ENCODE assay signal across 14 cellular contexts in the genomic region with DNA sequence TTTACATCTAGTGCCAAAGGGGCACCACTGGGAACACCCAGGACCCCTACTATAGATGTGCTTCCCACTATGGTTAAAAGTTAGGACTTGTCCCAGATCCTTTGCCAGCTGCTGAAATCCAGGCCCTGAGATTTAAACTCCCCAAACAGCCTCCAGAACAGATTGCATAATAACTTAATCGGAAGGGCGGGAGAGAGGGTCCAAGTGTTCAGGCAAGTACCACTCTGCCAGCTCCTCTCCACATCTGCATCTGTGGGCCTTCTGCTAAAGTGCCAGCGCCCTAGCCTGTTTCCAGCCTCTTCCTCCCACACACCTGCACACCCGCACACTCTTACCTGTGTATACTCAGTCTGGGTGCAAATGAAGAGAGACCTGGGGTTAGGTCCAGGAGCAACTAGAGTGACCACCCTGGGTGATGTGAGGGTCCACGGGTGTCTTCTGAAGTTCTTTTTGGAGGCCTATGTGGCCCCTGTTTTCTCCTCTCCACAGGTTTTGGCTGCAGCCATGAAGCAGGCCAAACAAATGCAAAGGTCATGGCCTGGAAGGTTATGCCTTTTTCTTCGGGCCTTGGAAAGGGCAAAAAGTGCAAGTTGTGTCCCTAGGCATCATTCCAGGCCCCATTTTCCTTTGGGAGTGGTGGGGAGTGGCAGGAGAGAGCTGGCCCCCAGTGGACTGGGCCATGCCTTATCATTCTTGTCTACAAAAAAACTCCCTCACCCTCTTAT. TPM values are rescaled to one million over a fixed set of nuclear protein-coding genes. Genes with fewer than 3 reads are reported as not detected.
DNase-seq lines count a peak whose midpoint lies in the region; ATAC-seq and TF ChIP-seq lines count a peak whose summit lies in the region.
"Had no signal": no experiment of that assay in that cellular context is flagged by ENCODE, and none has a peak within 500 bp of the region (broad histone marks: within the 10 kb centered on the region; RNA-seq: fewer than 3 reads in every experiment).

No MANE protein-coding gene starts in this region.

- H3K4me1 ChIP-seq in transverse colon, result peaks cover 45 to 74% (median 52%) of the 10 kb centered on the region in 4 donors

- in situ Hi-C loops in transverse colon (cut with MboI; ENCODE audit: low pct_ligation_motif_present in 1 of 4, low pct_unique_long_range_greater_than_20kb in 1 of 4, low sequenced_read_pairs in 3 of 4), result no loop called here

- H3K27ac Mint-ChIP-seq in WTC11 (0 out of 2 replicates have a peak overlapping the region, but pooled peaks have one; percentile 13), nephron (peak overlapping the region; percentile 96 to 99 (median 98))
- H3K27ac Mint-ChIP-seq: activated T-helper 2 cell treated with anti-CD3 and anti-CD28 coated beads, Interferon-gamma antibody, Interleukin-2, Interleukin-4, amounts not matched to agents 10 μg/mL and 5 μg/mL and 100 μg/mL, durations not matched to agents 14 hours and 24 hours and 36 hours; stimulated activated memory B cell treated with anti-CD40 and anti-IgM and Interleukin-4, amounts not matched to agents 10 μg/mL and 1 μg/mL and 100 μg/mL, for 72 hours had no signal

- peak overlapping the region; percentile 75 to 91 (median 82) for H3K27ac ChIP-seq in transverse colon
- H3K27ac ChIP-seq: cardiac muscle cell had no signal

- 52% methylated on average over 6 of the region's 6 CpGs; no CpG with 5 or more reads in 1 of the 2 donors for WGBS in transverse colon (ENCODE audit: low coverage in 1 of 2), 2 donors

- no peaks in the 10 kb centered on the region for H3K36me3 ChIP-seq in transverse colon
- H3K36me3 ChIP-seq: cardiac muscle cell had no signal

- H3K9me3 ChIP-seq in transverse colon, result no peaks in the 10 kb centered on the region

- H3K4me1 Mint-ChIP-seq in WTC11, result peaks cover 88% of the 10 kb centered on the region
- H3K4me1 Mint-ChIP-seq in nephron, result peaks cover 90% of the 10 kb centered on the region
- H3K4me1 Mint-ChIP-seq: CD4-positive, alpha-beta memory T cell; stimulated activated memory B cell treated with anti-CD40 and anti-IgM and Interleukin-4, amounts not matched to agents 10 μg/mL and 1 μg/mL and 100 μg/mL, for 72 hours had no signal

- no peak for TF ChIP-seq EP300 in transverse colon (IDR thresholded peaks at IDR 0.05; ENCODE audit: low read depth)

- H3K27me3 Mint-ChIP-seq in WTC11 (ENCODE audit: low read depth) (no peaks in the 10 kb centered on the region), nephron (ENCODE audit: low read depth) (no peaks in the 10 kb centered on the region)

- intact Hi-C loops in transverse colon (cut with DNase I; ENCODE audit: low total_unique reads), result no loop called here

- DNase-seq in WTC11 (ENCODE audit: low spot score) (no peak), fibroblast of the aortic adventitia (ENCODE audit: low read depth) (peak; percentile 65), transverse colon (no peak), DMS79 (lab: John Stamatoyannopoulos, UW) (no peak)
- no peak for DNase-seq in activated T-cell treated with anti-CD3 and anti-CD28 coated beads, Interleukin-2, amount 50 U/mL, for 1 hour
- DNase-seq: activated CD4-positive, alpha-beta T cell treated with anti-CD3 and anti-CD28 coated beads for 4 hours; CD4-positive, alpha-beta memory T cell; nucleus accumbens had no signal

- H3K4me3 Mint-ChIP-seq in WTC11 (no peak overlapping the region), nephron (peak overlapping the region in 1 of 3 experiments; percentile 5)
- H3K4me3 Mint-ChIP-seq: CD4-positive, alpha-beta memory T cell; stimulated activated memory B cell treated with anti-CD40 and anti-IgM and Interleukin-4, amounts not matched to agents 10 μg/mL and 1 μg/mL and 100 μg/mL, for 72 hours had no signal

- ATAC-seq in WTC11 (no peak), GM18519 (IDR thresholded peaks at IDR 0.05; ENCODE audit: low FRiP score, unreplicated experiment) (no peak), HG03097 (IDR thresholded peaks at IDR 0.05; ENCODE audit: low FRiP score, unreplicated experiment) (no peak)
- ATAC-seq: stimulated activated memory B cell treated with anti-CD40 and anti-IgM and Interleukin-4, amounts not matched to agents 10 μg/mL and 1 μg/mL and 100 μg/mL, for 72 hours had no signal

- H3K9me3 Mint-ChIP-seq in WTC11, result no peaks in the 10 kb centered on the region
- H3K9me3 Mint-ChIP-seq in nephron, result no peaks in the 10 kb centered on the region
- H3K9me3 Mint-ChIP-seq: activated T-helper 2 cell treated with anti-CD3 and anti-CD28 coated beads, Interferon-gamma antibody, Interleukin-2, Interleukin-4, amounts not matched to agents 10 μg/mL and 5 μg/mL and 100 μg/mL, durations not matched to agents 14 hours and 24 hours and 36 hours; stimulated activated memory B cell treated with anti-CD40 and anti-IgM and Interleukin-4, amounts not matched to agents 10 μg/mL and 1 μg/mL and 100 μg/mL, for 72 hours had no signal

- no peak for TF ChIP-seq POLR2A in transverse colon (IDR thresholded peaks at IDR 0.05)

- CTCF ChIA-PET in WTC11 (lab: Charles Lee), result interaction anchor here (1.0 to 1.7 kb wide), 4 partner anchors 13 to 99 kb away, joined by 3 to 5 read pairs (median 4); no protein-coding TSS in a partner anchor

- H3K36me3 Mint-ChIP-seq in WTC11 (no peaks in the 10 kb centered on the region; the same call in 1 of the 2 replicates), nephron (ENCODE audit: low read depth) (peaks cover 20% of the 10 kb centered on the region)
- H3K36me3 Mint-ChIP-seq: CD4-positive, alpha-beta memory T cell; stimulated activated memory B cell treated with anti-CD40 and anti-IgM and Interleukin-4, amounts not matched to agents 10 μg/mL and 1 μg/mL and 100 μg/mL, for 72 hours had no signal

- POLR2A ChIA-PET in WTC11 (lab: Charles Lee), result interaction anchor here (0.5 kb wide), 1 partner anchor 9 kb away, joined by 3 read pairs; no protein-coding TSS in a partner anchor

- no peak overlapping the region for H3K4me3 ChIP-seq in fibroblast of the aortic adventitia (ENCODE audit: low read depth, low read length)
- no peak overlapping the region for H3K4me3 ChIP-seq in transverse colon
- H3K4me3 ChIP-seq: cardiac muscle cell had no signal

- no peak for TF ChIP-seq CTCF in WTC11 (IDR thresholded peaks at IDR 0.05)
- TF ChIP-seq CTCF in fibroblast of the aortic adventitia (IDR thresholded peaks at IDR 0.05; ENCODE audit: insufficient read depth, low read length), result no peak
- no peak for TF ChIP-seq CTCF in nephron (IDR thresholded peaks at IDR 0.05; ENCODE audit: unreplicated experiment in 3 of 3)
- TF ChIP-seq CTCF in transverse colon (IDR thresholded peaks at IDR 0.05), result no peak

- no peaks in the 10 kb centered on the region for H3K27me3 ChIP-seq in transverse colon
- H3K27me3 ChIP-seq: cardiac muscle cell had no signal

TF ChIP-seq in WTC11, 78 proteins besides CTCF, POLR2A, EP300 and RAD21:
- TF ChIP-seq PRDM15 (CRISPR knock-in tag; IDR thresholded peaks at IDR 0.05) (peak; percentile 49; the same call in 1 of the 2 replicates), ATF1 (CRISPR knock-in tag; IDR thresholded peaks at IDR 0.05) (no peak), FOXK1 (CRISPR knock-in tag; IDR thresholded peaks at IDR 0.05) (no peak)
- TF ChIP-seq, protein P1, sequence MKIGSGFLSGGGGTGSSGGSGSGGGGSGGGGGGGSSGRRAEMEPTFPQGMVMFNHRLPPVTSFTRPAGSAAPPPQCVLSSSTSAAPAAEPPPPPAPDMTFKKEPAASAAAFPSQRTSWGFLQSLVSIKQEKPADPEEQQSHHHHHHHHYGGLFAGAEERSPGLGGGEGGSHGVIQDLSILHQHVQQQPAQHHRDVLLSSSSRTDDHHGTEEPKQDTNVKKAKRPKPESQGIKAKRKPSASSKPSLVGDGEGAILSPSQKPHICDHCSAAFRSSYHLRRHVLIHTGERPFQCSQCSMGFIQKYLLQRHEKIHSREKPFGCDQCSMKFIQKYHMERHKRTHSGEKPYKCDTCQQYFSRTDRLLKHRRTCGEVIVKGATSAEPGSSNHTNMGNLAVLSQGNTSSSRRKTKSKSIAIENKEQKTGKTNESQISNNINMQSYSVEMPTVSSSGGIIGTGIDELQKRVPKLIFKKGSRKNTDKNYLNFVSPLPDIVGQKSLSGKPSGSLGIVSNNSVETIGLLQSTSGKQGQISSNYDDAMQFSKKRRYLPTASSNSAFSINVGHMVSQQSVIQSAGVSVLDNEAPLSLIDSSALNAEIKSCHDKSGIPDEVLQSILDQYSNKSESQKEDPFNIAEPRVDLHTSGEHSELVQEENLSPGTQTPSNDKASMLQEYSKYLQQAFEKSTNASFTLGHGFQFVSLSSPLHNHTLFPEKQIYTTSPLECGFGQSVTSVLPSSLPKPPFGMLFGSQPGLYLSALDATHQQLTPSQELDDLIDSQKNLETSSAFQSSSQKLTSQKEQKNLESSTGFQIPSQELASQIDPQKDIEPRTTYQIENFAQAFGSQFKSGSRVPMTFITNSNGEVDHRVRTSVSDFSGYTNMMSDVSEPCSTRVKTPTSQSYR (CRISPR knock-in tag; IDR thresholded peaks at IDR 0.05), result no peak

RNA-seq across cellular contexts. Expression of gene KIRREL1, which starts 29.3 kb away (rescaled TPM):
- total RNA-seq in WTC11 (2021), result 32.8 to 42.4 TPM (median 32.9 TPM) in 3 replicates
- 96.8 and 96.9 TPM in 2 replicates for total RNA-seq in fibroblast of the aortic adventitia (ENCODE audit: low replicate concordance)
- total RNA-seq in transverse colon, result 10 to 100 TPM in 2 of 4 donors, 1 to 10 TPM in 2; 8.2 to 18.3 (median 12.6) TPM
- total RNA-seq: activated T-helper 2 cell treated with anti-CD3 and anti-CD28 coated beads, Interferon-gamma antibody, Interleukin-2, Interleukin-4, amounts not matched to agents 10 μg/mL and 5 μg/mL and 100 μg/mL, durations not matched to agents 14 hours and 24 hours and 36 hours; CD4-positive, alpha-beta memory T cell had no signal
